ENCODE assay signal across 9 cellular contexts in genomic region chr2:230957756-230958391, GRCh38. TPM values are rescaled to one million over a fixed set of nuclear protein-coding genes. Genes with fewer than 3 reads are reported as not detected.
DNase-seq lines count a peak whose midpoint lies in the region; ATAC-seq and TF ChIP-seq lines count a peak whose summit lies in the region.
"Had no signal": no experiment of that assay in that cellular context is flagged by ENCODE, and none has a peak within 500 bp of the region (broad histone marks: within the 10 kb centered on the region; RNA-seq: fewer than 3 reads in every experiment).

No MANE protein-coding gene starts in this region.

- peaks cover 15% of the 10 kb centered on the region for H3K4me1 Mint-ChIP-seq in T-helper 17 cell

- TF ChIP-seq POLR2A in GM18505 (IDR thresholded peaks at IDR 0.05; ENCODE audit: borderline replicate concordance, extremely low read depth, insufficient read depth, insufficient read length): peak; percentile 42

- H3K4me3 Mint-ChIP-seq in T-helper 17 cell: peak overlapping the region; percentile 89

- peaks cover 69% of the 10 kb centered on the region for H3K27me3 Mint-ChIP-seq in T-helper 17 cell

- H3K27ac Mint-ChIP-seq in T-helper 17 cell: no peak overlapping the region

- H3K4me3 ChIP-seq in fibroblast of the aortic adventitia (ENCODE audit: low read depth, low read length): peak overlapping the region; percentile 54
- peak overlapping the region; percentile 41 for H3K4me3 ChIP-seq in skeletal muscle cell (ENCODE audit: low read depth, low read length)

- ATAC-seq in GM18505 (IDR thresholded peaks at IDR 0.05; ENCODE audit: unreplicated experiment): no peak
- no peak for ATAC-seq in T-helper 17 cell
- no peak for ATAC-seq in HG02623 (IDR thresholded peaks at IDR 0.05; ENCODE audit: unreplicated experiment)

- H3K36me3 Mint-ChIP-seq in T-helper 17 cell (ENCODE audit: low read depth): no peaks in the 10 kb centered on the region

- no peak for TF ChIP-seq CTCF in fibroblast of the aortic adventitia (IDR thresholded peaks at IDR 0.05; ENCODE audit: insufficient read depth, low read length)

- H3K9me3 ChIP-seq in T-helper 17 cell (ENCODE audit: control insufficient read depth, low read length, poor library complexity, severe bottlenecking): no peaks in the 10 kb centered on the region

- DNase-seq in T-helper 17 cell: no peak
- no peak for DNase-seq in fibroblast of the aortic adventitia (ENCODE audit: low read depth)
- DNase-seq in skeletal muscle cell (ENCODE audit: low read depth): no peak
- DNase-seq in HK-2 (ENCODE audit: unreplicated experiment): no peak
- DNase-seq in hepatic stellate cell (ENCODE audit: low spot score): no peak
- DNase-seq in NCI-H69 (lab: John Stamatoyannopoulos, UW): no peak

RNA-seq across cellular contexts. Expression of gene GPR55, which starts 32.8 kb away (rescaled TPM):
- total RNA-seq in T-helper 17 cell (1 to 10 TPM; 3.8 to 8.3 TPM), fibroblast of the aortic adventitia (ENCODE audit: low replicate concordance) (under 0.01 TPM in 1 of 2 replicates, not detected in the other)
- total RNA-seq: temporal lobe had no signal

RNA-seq across cellular contexts. Expression of gene SPATA3, which starts 38.0 kb away (rescaled TPM):
- total RNA-seq in T-helper 17 cell (not detected), fibroblast of the aortic adventitia (ENCODE audit: low replicate concordance) (not detected in 2 replicates)
- total RNA-seq: temporal lobe had no signal
